Comparison of ENCODE assay signal across 32 cellular contexts in genomic region chr12:21764063-21764462, GRCh38. TPM values are rescaled to one million over a fixed set of nuclear protein-coding genes. Genes with fewer than 3 reads are reported as not detected.
"Had no signal": no experiment of that assay in that cellular context is flagged by ENCODE, and none has a peak within 500 bp of the region (broad histone marks: within the 10 kb centered on the region; RNA-seq: fewer than 3 reads in every experiment).

No MANE protein-coding gene starts in this region.

- H3K4me2 ChIP-seq: smooth muscle cell had no signal

- DNase-seq: activated CD4-positive, alpha-beta memory T cell treated with anti-CD3 and anti-CD28 coated beads for 36 hours; activated CD4-positive, alpha-beta T cell treated with anti-CD3 and anti-CD28 coated beads, Interleukin-2, amount 10 ng/mL, durations not matched to agents 24 days and 14 days; activated CD4-positive, CD25-positive, alpha-beta regulatory T cell treated with anti-CD3 and anti-CD28 coated beads, Interleukin-2, amount 50 U/mL, for 72 hours; activated CD8-positive, alpha-beta memory T cell treated with anti-CD3 and anti-CD28 coated beads, Interleukin-2, amount 50 U/mL, for 4 hours; activated effector memory CD4-positive, alpha-beta T cell treated with anti-CD3 and anti-CD28 coated beads, Interleukin-2, amount 50 U/mL, for 16 hours; activated naive CD4-positive, alpha-beta T cell treated with anti-CD3 and anti-CD28 coated beads for 36 hours; activated naive CD8-positive, alpha-beta T cell treated with anti-CD3 and anti-CD28 coated beads for 36 hours; activated T-cell treated with anti-CD3 and anti-CD28 coated beads, Interleukin-2, amount 50 U/mL, for 1 hour; brain microvascular endothelial cell; caudate nucleus; cortex of kidney; hippocampal formation; mesendoderm; retina; sigmoid colon; stimulated activated CD4-positive, alpha-beta T cell treated with anti-CD3 and anti-CD28 coated beads, Interleukin-15, amount 100 ng/mL, for 24 hours; stimulated activated CD4-positive, alpha-beta T cell treated with anti-CD3 and anti-CD28 coated beads, Interleukin-2, amount 100 ng/mL, for 24 hours; stimulated activated naive B cell treated with anti-CD40 and anti-IgM and Interleukin-4, amounts not matched to agents 10 μg/mL and 1 μg/mL and 100 μg/mL, for 72 hours; stomach; T1000; thyroid gland; WERI-Rb-1 had no signal

- H3K36me3 ChIP-seq: brain microvascular endothelial cell, thyroid gland had no signal

- ATAC-seq: gastroesophageal sphincter; natural killer cell treated with Interleukin-12 subunit alpha and Interleukin-12 subunit beta and Interleukin-15 and Interleukin-18, amount 100 ng/mL, for 72 hours had no signal

- H3K9me3 ChIP-seq: ascending aorta, gastroesophageal sphincter, sigmoid colon, stomach, thyroid gland had no signal

- H3K4me1 ChIP-seq: ascending aorta, sigmoid colon, thyroid gland had no signal

- H3K4me3 ChIP-seq: ascending aorta, gastroesophageal sphincter, lung, sigmoid colon, smooth muscle cell, stomach, thyroid gland had no signal

- H3K27ac ChIP-seq: ascending aorta, brain microvascular endothelial cell, gastroesophageal sphincter, sigmoid colon, thyroid gland, WERI-Rb-1 had no signal

- H3K27me3 ChIP-seq: ascending aorta, brain microvascular endothelial cell, gastroesophageal sphincter, sigmoid colon, stomach, thyroid gland had no signal

RNA-seq across cellular contexts. Expression of gene KCNJ8, which starts 10.4 kb away (rescaled TPM):
- total RNA-seq: activated CD4-positive, alpha-beta memory T cell treated with anti-CD3 and anti-CD28 coated beads for 36 hours; activated CD4-positive, alpha-beta T cell treated with anti-CD3 and anti-CD28 coated beads, Interleukin-2, amount 10 ng/mL, durations not matched to agents 24 days and 14 days; activated CD8-positive, alpha-beta memory T cell treated with anti-CD3 and anti-CD28 coated beads for 36 hours; activated naive CD4-positive, alpha-beta T cell treated with anti-CD3 and anti-CD28 coated beads for 36 hours; activated naive CD8-positive, alpha-beta T cell treated with anti-CD3 and anti-CD28 coated beads for 36 hours; activated T-helper 1 cell treated with anti-CD3 and anti-CD28 coated beads, Interleukin-12 subunit alpha, Interleukin-12 subunit beta, Interleukin-2, Interleukin-4 antibody, amounts not matched to agents 30 ng/mL and 10 ng/mL and 1 ng/mL, durations not matched to agents 14 hours and 24 hours and 36 hours; endothelial cell of umbilical vein; mononuclear cell; natural killer cell treated with Interleukin-12 subunit alpha and Interleukin-12 subunit beta and Interleukin-15 and Interleukin-18, amount 100 ng/mL, for 72 hours; smooth muscle cell; T-helper 1 cell treated with Interleukin-12 subunit alpha and Interleukin-12 subunit beta and Interleukin-4 antibody, amounts not matched to agents 30 ng/mL and 1 ng/mL, for 36 hours had no signal
- polyA plus RNA-seq: endothelial cell of umbilical vein, smooth muscle cell had no signal
